Comparison of ENCODE assay signal across 1 cellular context in genomic region chr6:100796049-100796823, GRCh38.
TF ChIP-seq lines count a peak whose summit lies in the region.

No MANE protein-coding gene starts in this region.

TF ChIP-seq in GM23338, 12 proteins besides CTCF, POLR2A, EP300 and RAD21 (continued from another document):
- no peak for TF ChIP-seq ZNF462 (CRISPR knock-in tag; IDR thresholded peaks at IDR 0.05)
- TF ChIP-seq EZH2 (IDR thresholded peaks at IDR 0.05; ENCODE audit: low read depth, unreplicated experiment): no peak
- no peak for TF ChIP-seq ZNF114 (CRISPR knock-in tag; IDR thresholded peaks at IDR 0.05)
- no peak for TF ChIP-seq STAT1 (IDR thresholded peaks at IDR 0.05; ENCODE audit: unreplicated experiment)
- TF ChIP-seq CREB1 (CRISPR knock-in tag; IDR thresholded peaks at IDR 0.05; ENCODE audit: low read depth): no peak
